Comparison of ENCODE assay signal across 1 cellular context in the genomic region with DNA sequence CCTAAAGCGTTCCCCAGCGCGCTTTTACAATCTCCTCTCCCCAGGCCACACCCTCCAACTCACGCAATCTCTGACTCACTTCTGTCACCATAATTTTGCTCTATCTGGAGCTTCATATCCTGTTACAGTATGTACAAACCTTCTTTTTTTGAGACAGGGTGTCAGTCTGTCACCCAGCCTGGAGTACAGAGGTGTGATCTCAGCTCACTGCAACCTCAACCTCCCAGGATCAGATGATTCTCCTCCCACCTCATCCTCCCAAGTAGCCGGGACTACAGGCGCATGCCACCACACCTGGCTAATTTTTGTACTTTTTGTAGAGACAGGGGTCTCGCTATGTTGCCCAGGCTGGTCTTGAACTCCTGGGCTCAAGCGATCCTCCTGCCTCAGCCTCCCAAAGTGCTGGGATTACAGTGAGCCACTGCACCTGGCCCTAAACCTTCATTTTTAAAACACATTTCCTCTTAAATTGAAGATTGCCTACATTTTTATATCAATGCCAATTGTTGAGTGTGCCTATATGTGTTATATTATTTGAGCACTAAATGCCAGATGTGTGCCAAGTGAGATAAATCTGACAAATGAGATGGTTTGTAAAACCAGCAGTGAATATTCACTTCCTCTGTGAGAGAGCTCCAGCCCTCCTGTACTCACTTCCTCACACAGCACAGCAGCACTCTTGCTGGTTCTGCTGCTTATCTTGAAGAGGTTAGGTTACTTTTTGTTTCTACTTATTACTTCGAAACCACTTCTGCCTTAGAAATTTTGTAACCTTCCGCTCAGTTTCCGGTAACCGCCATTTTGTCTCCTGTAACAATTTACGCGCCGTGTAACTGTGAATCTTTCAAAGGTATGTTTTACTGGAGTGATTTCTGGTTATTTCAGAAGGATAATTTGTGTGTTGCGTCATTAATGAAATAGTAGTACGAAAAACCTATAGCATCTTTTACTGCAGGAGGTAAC.
TF ChIP-seq lines count a peak whose summit lies in the region.

No MANE protein-coding gene starts in this region.

TF ChIP-seq in K562, 482 proteins besides CTCF, POLR2A, EP300 and RAD21 (continued from another document):
- peak; percentile 50 for TF ChIP-seq MGA (IDR thresholded peaks at IDR 0.05)
- TF ChIP-seq STAG1 (CRISPR knock-in tag; IDR thresholded peaks at IDR 0.05; ENCODE audit: borderline replicate concordance): no peak
- no peak for TF ChIP-seq TGIF2 (CRISPR knock-in tag; IDR thresholded peaks at IDR 0.05)
- TF ChIP-seq SLC30A9 (CRISPR knock-in tag; IDR thresholded peaks at IDR 0.05): no peak
- TF ChIP-seq ZNF175 (CRISPR knock-in tag; IDR thresholded peaks at IDR 0.05; ENCODE audit: low read depth): peak; percentile 12; the same call in 1 of the 2 replicates
